In the genomic region with DNA sequence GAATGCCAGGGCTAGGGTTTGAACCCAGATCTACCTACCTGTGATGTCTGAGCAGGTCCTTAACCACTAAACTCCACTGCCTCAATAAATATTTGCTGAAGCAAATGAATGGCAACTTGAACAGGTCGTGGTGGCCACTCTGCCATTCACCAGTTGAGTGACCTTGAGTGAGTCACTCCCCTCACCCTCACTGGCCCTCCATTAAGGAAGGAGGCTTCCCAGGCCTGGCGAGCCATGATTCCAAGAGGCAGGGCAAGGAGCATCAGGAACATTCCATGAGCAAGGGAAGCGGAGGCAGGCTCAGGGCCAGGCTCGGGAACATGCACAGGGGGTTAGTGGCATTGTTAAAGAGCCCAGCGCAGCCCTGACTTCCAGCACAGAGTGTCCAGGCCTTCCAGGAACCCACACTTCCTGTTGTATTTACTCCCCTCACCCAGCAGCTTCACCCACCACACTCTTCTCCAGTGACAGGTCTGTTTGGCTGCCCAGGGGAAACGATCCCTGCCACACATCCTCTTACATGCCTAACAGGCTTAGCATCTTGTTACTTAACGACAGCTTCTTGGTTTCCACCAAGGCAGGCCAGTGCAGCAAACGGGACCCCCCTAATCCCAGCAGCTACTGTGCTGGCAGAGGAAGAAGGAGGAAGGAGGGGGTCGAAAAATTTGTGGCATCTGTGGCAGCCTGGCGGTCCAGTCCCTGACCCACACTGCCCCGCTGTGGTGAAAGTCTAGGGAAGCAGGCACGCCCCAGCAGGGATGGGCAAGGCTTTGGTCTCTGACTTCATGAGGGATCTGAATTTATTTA, we compare ENCODE assay signal across 10 cellular contexts. TPM values are rescaled to one million over a fixed set of nuclear protein-coding genes. Genes with fewer than 3 reads are reported as not detected.
DNase-seq lines count a peak whose midpoint lies in the region; ATAC-seq and TF ChIP-seq lines count a peak whose summit lies in the region.
"Had no signal": no experiment of that assay in that cellular context is flagged by ENCODE, and none has a peak within 500 bp of the region (broad histone marks: within the 10 kb centered on the region; RNA-seq: fewer than 3 reads in every experiment).

No MANE protein-coding gene starts in this region.

- H3K79me1 ChIP-seq in IMR-90 (ENCODE audit: low read depth in 1 of 2, low read length in 2 of 2) = no peaks in the 10 kb centered on the region

- 0% methylated on average over 1 of the region's 12 CpGs; no CpG with 5 or more reads in 1 of the 2 experiments for WGBS in IMR-90 (ENCODE audit: extremely low coverage in 2 of 2, insufficient read length in 1 of 2), 2 experiments

- TF ChIP-seq CTCF in IMR-90 (conservative IDR thresholded peaks at IDR 0.05; ENCODE audit: low read depth, low read length) (peak; percentile 71), fibroblast of the aortic adventitia (IDR thresholded peaks at IDR 0.05; ENCODE audit: insufficient read depth, low read length) (peak; percentile 80)

- no peaks in the 10 kb centered on the region for H4K20me1 ChIP-seq in IMR-90 (ENCODE audit: insufficient read depth, low read length)

- no peaks in the 10 kb centered on the region for H3K9me3 ChIP-seq in IMR-90 (ENCODE audit: control insufficient read depth, insufficient read depth, low read length)

- peak overlapping the region; percentile 15; the same call in 1 of the 2 replicates for H3K14ac ChIP-seq in IMR-90 (replicated peaks; ENCODE audit: low read depth, low read length)

- H3K9me1 ChIP-seq in IMR-90 (ENCODE audit: insufficient read depth, low read length) = peaks cover 8% of the 10 kb centered on the region

- no peaks in the 10 kb centered on the region for H3K36me3 ChIP-seq in IMR-90 (ENCODE audit: control insufficient read depth, insufficient read depth, low read length)

- no peak overlapping the region for H3K56ac ChIP-seq in IMR-90 (ENCODE audit: extremely low read depth, insufficient read depth, low read length)

- no peak overlapping the region for H3K27ac ChIP-seq in IMR-90 (ENCODE audit: insufficient read depth, low read length)
- H3K27ac ChIP-seq: PC-9 had no signal

- H3K4me2 ChIP-seq in IMR-90 (ENCODE audit: low read depth, low read length) = peak overlapping the region; percentile 54; the same call in 1 of the 2 replicates
- H3K4me2 ChIP-seq: PC-9 had no signal

- H3K4ac ChIP-seq in IMR-90 (ENCODE audit: low read depth, low read length) = peak overlapping the region; percentile 79

- ATAC-seq in IMR-90 (ENCODE audit: low read depth) (peak; percentile 96), GM18870 (IDR thresholded peaks at IDR 0.05; ENCODE audit: unreplicated experiment) (no peak)

- H2BK20ac ChIP-seq in IMR-90 (ENCODE audit: low read depth, low read length) = peak overlapping the region; percentile 66

- peak overlapping the region; percentile 82; the same call in 1 of the 3 replicates for H2BK15ac ChIP-seq in IMR-90 (ENCODE audit: low read depth, low read length)

- intact Hi-C loops in IMR-90 (cut with micrococcal nuclease) = loop anchor here (1.0 to 5.0 kb wide), 4 partner anchors 48 to 678 kb away; partner anchors contain the start of genes ADRA1B and IL12B

- H4K8ac ChIP-seq in IMR-90 (ENCODE audit: low read depth in 2 of 2, low read length in 2 of 2) = peak overlapping the region; percentile 56 to 73; a peak in 2 of 4 replicates

- TF ChIP-seq RAD21 in IMR-90 (IDR thresholded peaks at IDR 0.05; ENCODE audit: low read length) = peak; percentile 85

- no peak overlapping the region for H3K23ac ChIP-seq in IMR-90 (ENCODE audit: low read depth, low read length)

- H2AFZ ChIP-seq in IMR-90 (replicated peaks; ENCODE audit: low read length, poor library complexity) = peak overlapping the region; percentile 78
- H2AFZ ChIP-seq: PC-9 had no signal

- TF ChIP-seq POLR2A in IMR-90 (IDR thresholded peaks at IDR 0.05; ENCODE audit: low read depth, low read length) = no peak

- H4K5ac ChIP-seq in IMR-90 (ENCODE audit: low read depth, low read length) = peak overlapping the region; percentile 24; the same call in 1 of the 2 replicates

- H4K91ac ChIP-seq in IMR-90 (ENCODE audit: insufficient read depth, low read depth, low read length) = peak overlapping the region; percentile 89

- H2AK5ac ChIP-seq in IMR-90 (ENCODE audit: low read depth, low read length) = peak overlapping the region; percentile 85

- H2BK5ac ChIP-seq in IMR-90 (ENCODE audit: low read depth, low read length, poor library complexity, severe bottlenecking) = no peak overlapping the region

- no peak overlapping the region for H3K9ac ChIP-seq in IMR-90 (ENCODE audit: low read depth, low read length)

- CTCF ChIA-PET in IMR-90 (lab: Yijun Ruan, JAX) = interaction anchor here (0.6 to 1.7 kb wide), 8 partner anchors 9 to 521 kb away, joined by 3 to 5 read pairs (median 4); no protein-coding TSS in a partner anchor

- dilution Hi-C loops in IMR-90 (cut with HindIII; ENCODE audit: low sequenced_read_pairs, unreplicated experiment) = no loop called here

- peak overlapping the region; percentile 6; the same call in 1 of the 2 replicates for H3K18ac ChIP-seq in IMR-90 (ENCODE audit: low read depth, low read length)

- H2BK120ac ChIP-seq in IMR-90 (ENCODE audit: low read depth, low read length) = peak overlapping the region; percentile 77

- in situ Hi-C loops in IMR-90 (cut with MboI; ENCODE audit: low sequenced_read_pairs) = loop anchor here (10.0 to 25.0 kb wide), 2 partner anchors 520 to 803 kb away; no protein-coding TSS in a partner anchor

- no TSS peak for BruUV-seq in IMR-90 (replicated peaks; lab: Mats Ljungman, UMichigan)

- no peaks in the 10 kb centered on the region for H3K27me3 ChIP-seq in IMR-90 (ENCODE audit: control insufficient read depth, insufficient read depth, low read length)

- H3K4me3 ChIP-seq in IMR-90 (ENCODE audit: insufficient read depth, low read depth, low read length) = no peak overlapping the region
- no peak overlapping the region for H3K4me3 ChIP-seq in fibroblast of the aortic adventitia (ENCODE audit: low read depth, low read length)
- H3K4me3 ChIP-seq: PC-9 had no signal

- DNase-seq in ELR (ENCODE audit: low read depth) = peak; percentile 77
- peak; percentile 57 for DNase-seq in IMR-90
- peak; percentile 36 to 41 for DNase-seq in activated CD4-positive, alpha-beta T cell treated with anti-CD3 and anti-CD28 coated beads, Interleukin-2, amount 50 U/mL, for 48 hours
- peak; percentile 61 for DNase-seq in fibroblast of the aortic adventitia (ENCODE audit: low read depth)
- DNase-seq in non-pigmented ciliary epithelial cell (ENCODE audit: low read depth) = peak; percentile 35
- no peak for DNase-seq in effector CD8-positive, alpha-beta T cell (lab: John Stamatoyannopoulos, UW)
- DNase-seq in 8988T = no peak

- peaks cover 5% of the 10 kb centered on the region for H3K4me1 ChIP-seq in IMR-90 (ENCODE audit: control insufficient read depth, insufficient read depth, low read length)

- POLR2A ChIA-PET in IMR-90 (lab: Charles Lee; ENCODE audit: unreplicated experiment) = interaction anchor here (0.6 kb wide), 1 partner anchor 787 kb away, joined by 3 read pairs; no protein-coding TSS in a partner anchor

- H2AK9ac ChIP-seq in IMR-90 (replicated peaks; ENCODE audit: low read depth, low read length, poor library complexity) = no peak overlapping the region

TF ChIP-seq in IMR-90, 13 proteins besides CTCF, POLR2A, EP300 and RAD21:
- TF ChIP-seq MAZ (IDR thresholded peaks at IDR 0.05; ENCODE audit: borderline replicate concordance, low read depth, low read length) = no peak
- no peak for TF ChIP-seq CEBPB (IDR thresholded peaks at IDR 0.05; ENCODE audit: low read depth, low read length)
- peak; percentile 70 for TF ChIP-seq SMC3 (IDR thresholded peaks at IDR 0.05; ENCODE audit: low read depth, low read length)
- no peak for TF ChIP-seq USF2 (IDR thresholded peaks at IDR 0.05; ENCODE audit: low read depth, low read length)
- TF ChIP-seq BHLHE40 (IDR thresholded peaks at IDR 0.05; ENCODE audit: low read depth, low read length) = no peak
- no peak for TF ChIP-seq FOS (IDR thresholded peaks at IDR 0.05; ENCODE audit: low read depth, low read length)
- TF ChIP-seq MXI1 (IDR thresholded peaks at IDR 0.05; ENCODE audit: borderline replicate concordance, low read depth, low read length) = no peak
- no peak for TF ChIP-seq RCOR1 (IDR thresholded peaks at IDR 0.05; ENCODE audit: insufficient replicate concordance, low read length)

RNA-seq across cellular contexts. Expression of gene TTC1, which starts 43.7 kb away (rescaled TPM):
- total RNA-seq in IMR-90 (2012; rRNA removed) = 23.1 and 46.9 TPM in 2 replicates
- 36.0 and 41.1 TPM in 2 replicates for polyA plus RNA-seq in IMR-90 (2012; rRNA removed)
- 6.2 and 23.5 TPM in 2 replicates for polyA plus RNA-seq in IMR-90 (2012; cell fraction: cytosol; rRNA removed)
- polyA plus RNA-seq in IMR-90 (2012; cell fraction: nucleus; rRNA removed; ENCODE audit: low replicate concordance) = 2.0 and 11.3 TPM in 2 replicates
- total RNA-seq in fibroblast of the aortic adventitia (ENCODE audit: low replicate concordance) = 43.4 and 56.4 TPM in 2 replicates

RNA-seq across cellular contexts. Expression of gene ADRA1B, which starts 49.0 kb away (rescaled TPM):
- total RNA-seq in IMR-90 (2012; rRNA removed) (0.18 and 0.56 TPM in 2 replicates), fibroblast of the aortic adventitia (ENCODE audit: low replicate concordance) (0.63 TPM in 1 of 2 replicates, not detected in the other)
- polyA plus RNA-seq in IMR-90 (2012; rRNA removed) = 1.5 and 1.6 TPM in 2 replicates
- polyA plus RNA-seq in IMR-90 (2012; cell fraction: cytosol; rRNA removed) = 0.76 and 1.5 TPM in 2 replicates
- 0.54 and 1.4 TPM in 2 replicates for polyA plus RNA-seq in IMR-90 (2012; cell fraction: nucleus; rRNA removed; ENCODE audit: low replicate concordance)
- polyA plus RNA-seq: immature natural killer cell had no signal

Comparison
In these comparisons a context has a peak if more than half of its experiments do, and no peak if none do; other contexts are left out.
1. DNase-seq: peak in ELR (single experiment), IMR-90 (single experiment), activated CD4-positive, alpha-beta T cell treated with anti-CD3 and anti-CD28 coated beads, Interleukin-2, amount 50 U/mL, for 48 hours (2 of 2), fibroblast of the aortic adventitia (single experiment) and non-pigmented ciliary epithelial cell (single experiment); none in effector CD8-positive, alpha-beta T cell (single experiment) and 8988T (single experiment).